Comparison of ENCODE assay signal across 8 cellular contexts in the genomic region with DNA sequence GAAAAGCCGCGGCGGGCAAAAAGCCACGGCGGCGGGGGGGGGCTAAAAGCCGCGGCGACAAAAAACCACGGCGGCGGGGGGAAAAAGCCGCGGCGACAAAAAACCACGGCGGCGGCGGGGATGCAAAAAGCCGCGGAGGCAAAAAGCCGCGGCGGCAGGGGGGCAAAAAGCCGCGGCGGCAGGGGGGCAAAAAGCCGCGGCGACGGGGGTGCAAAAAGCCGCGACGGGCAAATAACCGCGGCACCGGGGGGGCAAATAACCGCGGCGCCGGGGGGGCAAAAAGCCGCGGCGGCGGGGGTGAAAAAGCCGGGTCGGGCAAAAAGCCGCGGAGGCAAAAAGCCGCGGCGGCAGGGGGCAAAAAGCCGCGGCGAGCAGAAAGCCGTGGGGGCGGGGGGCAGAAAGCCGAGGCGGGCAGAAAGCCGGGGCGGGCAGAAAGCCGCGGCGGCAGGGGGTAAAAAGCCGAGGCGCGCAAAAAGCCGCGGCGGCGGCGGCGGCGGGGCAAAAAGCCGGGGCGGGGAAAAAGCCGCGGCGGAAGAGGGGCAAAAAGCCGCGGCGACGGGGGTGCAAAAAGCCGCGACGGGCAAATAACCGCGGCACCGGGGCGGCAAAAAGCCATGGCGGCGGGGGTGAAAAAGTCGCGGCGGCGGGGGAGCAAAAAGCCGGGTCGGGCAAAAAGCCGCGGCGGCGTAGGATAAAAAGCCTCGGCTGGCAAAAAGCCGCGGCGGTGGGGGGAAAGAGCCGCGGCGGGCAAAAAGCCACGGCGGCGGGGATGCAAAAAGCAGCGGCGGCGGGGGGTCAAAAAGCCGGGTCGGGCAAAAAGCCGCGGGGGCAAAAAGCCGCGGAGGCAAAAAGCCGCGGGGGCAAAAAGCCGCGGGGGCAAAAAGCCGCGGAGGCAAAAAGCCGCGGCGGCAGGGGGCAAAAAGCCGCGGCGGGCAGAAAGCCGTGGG.
DNase-seq lines count a peak whose midpoint lies in the region; ATAC-seq and TF ChIP-seq lines count a peak whose summit lies in the region.
"Not testable (repeated sequence)": the region's sequence is repeated elsewhere in the genome, so short reads cannot be mapped to it uniquely, and the experiment has no call there.

No MANE protein-coding gene starts in this region.

- WGBS in aorta, 2 donors: 2% methylated on average over 49 to 123 of the region's 134 CpGs

- H3K9ac ChIP-seq in OCI-LY1 (ENCODE audit: low read length): not testable (repeated sequence)

- intact Hi-C loops in aorta (cut with DNase I): not testable (repeated sequence)

- not testable (repeated sequence) for H3K9me2 ChIP-seq in DOHH2 (replicated peaks; ENCODE audit: control insufficient read depth, low read length); OCI-LY1 (ENCODE audit: low read depth, low read length)

- not testable (repeated sequence) for H3F3A ChIP-seq in DOHH2 (ENCODE audit: control insufficient read depth, insufficient read depth); OCI-LY1 (ENCODE audit: insufficient read depth, low read length)

- peak overlapping the region; percentile 66 for H3K4me3 Mint-ChIP-seq in activated T-cell treated with anti-CD3 and anti-CD28 coated beads, Interleukin-2, amount 50 U/mL, for 24 hours
- peak overlapping the region; percentile 78 for H3K4me3 Mint-ChIP-seq in memory B cell

- H3K4me3 ChIP-seq in DOHH2 (ENCODE audit: low read length); aorta (ENCODE audit: low read length in 2 of 2): not testable (repeated sequence)
- H3K4me3 ChIP-seq in OCI-LY1 (ENCODE audit: low read depth, low read length, poor library complexity, severe bottlenecking) (peak overlapping the region; percentile 45), brain microvascular endothelial cell (ENCODE audit: low read depth, low read length) (peak overlapping the region; percentile 31), fibroblast of pulmonary artery (replicated peaks; ENCODE audit: low read depth, low read length) (peak overlapping the region; percentile 30), skin epidermis (peak overlapping the region in 6 of 7 experiments; percentile 11 to 49 (median 31))

- H3K36me3 Mint-ChIP-seq in activated T-cell treated with anti-CD3 and anti-CD28 coated beads, Interleukin-2, amount 50 U/mL, for 24 hours (ENCODE audit: low read depth); memory B cell: not testable (repeated sequence)

- H3K27me3 ChIP-seq in DOHH2 (ENCODE audit: control insufficient read depth, low read length); OCI-LY1 (ENCODE audit: insufficient read depth, low read length); brain microvascular endothelial cell (replicated peaks); aorta (ENCODE audit: control insufficient read depth in 1 of 2, insufficient read depth in 2 of 2, low read length in 1 of 2): not testable (repeated sequence)

- not testable (repeated sequence) for H3K4me1 Mint-ChIP-seq in activated T-cell treated with anti-CD3 and anti-CD28 coated beads, Interleukin-2, amount 50 U/mL, for 24 hours (ENCODE audit: low read depth); memory B cell

- peak; percentile 29 for DNase-seq in activated T-cell treated with anti-CD3 and anti-CD28 coated beads, Interleukin-2, amount 50 U/mL, for 24 hours
- DNase-seq in brain microvascular endothelial cell; fibroblast of pulmonary artery (ENCODE audit: low read depth): not testable (repeated sequence)
- peak in 1 of 2 donors; percentile 32 for DNase-seq in memory B cell (ENCODE audit: low spot score in 2 of 2)
- peak; percentile 42 to 70 for DNase-seq in aorta

- H3K36me3 ChIP-seq in DOHH2 (ENCODE audit: control insufficient read depth, low read length); OCI-LY1 (ENCODE audit: insufficient read depth, low read length); brain microvascular endothelial cell (replicated peaks); aorta (ENCODE audit: control insufficient read depth in 1 of 2, insufficient read depth in 2 of 2, low read length in 1 of 2): not testable (repeated sequence)

- TF ChIP-seq CTCF in DOHH2 (IDR thresholded peaks at IDR 0.05; ENCODE audit: low read depth, low read length, poor library complexity, severe bottlenecking); OCI-LY1 (IDR thresholded peaks at IDR 0.05; ENCODE audit: low read length); brain microvascular endothelial cell (IDR thresholded peaks at IDR 0.05; ENCODE audit: low read depth, low read length, missing control alignments); fibroblast of pulmonary artery (IDR thresholded peaks at IDR 0.05; ENCODE audit: low read length, missing control alignments): not testable (repeated sequence)

- H3K9me3 Mint-ChIP-seq in activated T-cell treated with anti-CD3 and anti-CD28 coated beads, Interleukin-2, amount 50 U/mL, for 24 hours; memory B cell: not testable (repeated sequence)

- in situ Hi-C loops in brain microvascular endothelial cell (cut with HindIII; ENCODE audit: low pct_ligation_motif_present, low sequenced_read_pairs): not testable (repeated sequence)

- not testable (repeated sequence) for H3K27ac Mint-ChIP-seq in activated T-cell treated with anti-CD3 and anti-CD28 coated beads, Interleukin-2, amount 50 U/mL, for 24 hours
- H3K27ac Mint-ChIP-seq in memory B cell: peak overlapping the region; percentile 82

- H2AFZ ChIP-seq in OCI-LY1 (ENCODE audit: low read length): not testable (repeated sequence)

- peak overlapping the region; percentile 33; the same call in 1 of the 2 replicates for H3K4me2 ChIP-seq in DOHH2 (ENCODE audit: low read length)
- not testable (repeated sequence) for H3K4me2 ChIP-seq in OCI-LY1 (ENCODE audit: low read length)

- not testable (repeated sequence) for H3K9me3 ChIP-seq in DOHH2 (ENCODE audit: control insufficient read depth, insufficient read depth, low read length); OCI-LY1 (ENCODE audit: low read length); aorta (ENCODE audit: control insufficient read depth, low read length)

- not testable (repeated sequence) for ATAC-seq in memory B cell (ENCODE audit: low read depth); aorta (ENCODE audit: low FRiP score)

- not testable (repeated sequence) for H4K20me1 ChIP-seq in DOHH2 (ENCODE audit: control insufficient read depth, insufficient read depth, low read depth, low read length); OCI-LY1 (ENCODE audit: insufficient read depth, low read length)

- H3K27me3 Mint-ChIP-seq in activated T-cell treated with anti-CD3 and anti-CD28 coated beads, Interleukin-2, amount 50 U/mL, for 24 hours: peaks cover 15% of the 10 kb centered on the region
- not testable (repeated sequence) for H3K27me3 Mint-ChIP-seq in memory B cell

- H3K79me2 ChIP-seq in DOHH2 (ENCODE audit: control insufficient read depth, low read length); OCI-LY1 (ENCODE audit: insufficient read depth, low read length): not testable (repeated sequence)

- not testable (repeated sequence) for H3K4me1 ChIP-seq in DOHH2 (ENCODE audit: control insufficient read depth, low read length); OCI-LY1 (ENCODE audit: insufficient read depth, low read length, severe bottlenecking); aorta (ENCODE audit: control insufficient read depth in 1 of 2, insufficient read depth in 2 of 2, low read length in 2 of 2)

- H3K27ac ChIP-seq in DOHH2 (ENCODE audit: low read depth, low read length); OCI-LY1 (ENCODE audit: low read depth, low read length, poor library complexity, severe bottlenecking); brain microvascular endothelial cell; skin epidermis; aorta (ENCODE audit: low read depth in 1 of 2, low read length in 2 of 2): not testable (repeated sequence)
